26 cellular contexts compared by ENCODE assay signal in the genomic region with DNA sequence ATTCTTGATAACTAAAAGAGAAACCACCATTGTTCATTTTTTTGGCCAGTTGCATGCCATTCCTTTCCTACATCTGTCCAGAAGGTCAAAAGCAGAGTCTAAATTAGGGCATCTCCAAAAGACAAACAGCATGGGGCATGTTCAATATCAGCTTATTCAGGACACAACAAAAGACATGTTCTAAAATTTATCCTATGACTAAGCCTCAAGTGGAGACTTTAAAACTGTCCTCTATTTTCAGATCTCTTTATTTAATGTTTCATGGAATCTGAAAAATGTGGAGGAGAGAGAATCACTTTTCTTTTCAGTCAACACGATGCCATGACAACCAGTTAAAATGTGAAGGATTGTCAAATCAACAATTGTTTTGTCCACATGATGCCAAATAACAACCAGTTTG.
"Had no signal": no experiment of that assay in that cellular context is flagged by ENCODE, and none has a peak within 500 bp of the region (broad histone marks: within the 10 kb centered on the region; RNA-seq: fewer than 3 reads in every experiment).

No MANE protein-coding gene starts in this region.

- H3K4me1 ChIP-seq: breast epithelium, heart left ventricle, right atrium auricular region, spleen, tibial nerve had no signal

- H3K4me3 ChIP-seq: breast epithelium, heart left ventricle, right atrium auricular region, spleen, tibial nerve had no signal

- H3K27ac ChIP-seq: breast epithelium, right atrium auricular region, spleen, tibial nerve, WERI-Rb-1 had no signal

- ATAC-seq: activated T-cell treated with anti-CD3 and anti-CD28 coated beads, Interleukin-2, amount 50 U/mL, for 4 hours; activated T-helper 17 cell treated with anti-CD3 and anti-CD28 coated beads, Interleukin-2, amount 50 U/mL, for 72 hours; heart left ventricle; natural killer cell; T-helper 17 cell had no signal

- H3K27me3 ChIP-seq: breast epithelium, heart left ventricle, right atrium auricular region, spleen, tibial nerve had no signal

- H3K36me3 ChIP-seq: breast epithelium, heart left ventricle, right atrium auricular region, spleen, tibial nerve, WERI-Rb-1 had no signal

- DNase-seq: activated CD4-positive, alpha-beta memory T cell treated with anti-CD3 and anti-CD28 coated beads for 36 hours; activated CD4-positive, alpha-beta T cell treated with anti-CD3 and anti-CD28 coated beads, Interleukin-2, amount 10 ng/mL, durations not matched to agents 24 days and 14 days; activated CD4-positive, CD25-positive, alpha-beta regulatory T cell treated with anti-CD3 and anti-CD28 coated beads, Interleukin-2, amount 50 U/mL, for 72 hours; activated CD8-positive, alpha-beta memory T cell treated with anti-CD3 and anti-CD28 coated beads, Interleukin-2, amount 50 U/mL, for 48 hours; activated gamma-delta T cell treated with Interleukin-2 at 50 U/mL for 16 hours; activated naive CD4-positive, alpha-beta T cell treated with anti-CD3 and anti-CD28 coated beads, Interleukin-2, amount 50 U/mL, for 16 hours; activated T-cell treated with anti-CD3 and anti-CD28 coated beads, Interleukin-2, amount 50 U/mL, for 4 hours; amygdala; central memory CD4-positive, alpha-beta T cell; dermis blood vessel endothelial cell; effector CD4-positive, alpha-beta T cell; heart left ventricle; hypothalamus; immature natural killer cell; kidney; midbrain; natural killer cell; spleen; stimulated activated naive CD4-positive, alpha-beta T cell treated with Interleukin-2 at 50 U/mL for 16 hours; T-helper 17 cell; T1000; WERI-Rb-1 had no signal

- H3K9me3 ChIP-seq: breast epithelium, heart left ventricle, right atrium auricular region, spleen, tibial nerve had no signal
